21 cellular contexts compared by ENCODE assay signal in genomic region chr14:72788255-72788654, GRCh38.
DNase-seq lines count a peak whose midpoint lies in the region; ATAC-seq and TF ChIP-seq lines count a peak whose summit lies in the region.
"Had no signal": no experiment of that assay in that cellular context is flagged by ENCODE, and none has a peak within 500 bp of the region (broad histone marks: within the 10 kb centered on the region; RNA-seq: fewer than 3 reads in every experiment).

No MANE protein-coding gene starts in this region.

- H3K27me3 Mint-ChIP-seq in activated T-cell treated with anti-CD3 and anti-CD28 coated beads, Interleukin-2, amount 50 U/mL, for 72 hours (ENCODE audit: low read depth) = no peaks in the 10 kb centered on the region

- H3K4me3 Mint-ChIP-seq in activated T-cell treated with anti-CD3 and anti-CD28 coated beads, Interleukin-2, amount 50 U/mL, for 72 hours = no peak overlapping the region
- H3K4me3 Mint-ChIP-seq: activated CD4-positive, alpha-beta memory T cell treated with anti-CD3 and anti-CD28 coated beads, Interleukin-2, amount 10 ng/mL, durations not matched to agents 7 days and 5 days had no signal

- peak; percentile 35 for DNase-seq in activated CD8-positive, alpha-beta memory T cell treated with anti-CD3 and anti-CD28 coated beads, Interleukin-2, amount 50 U/mL, for 48 hours
- no peak for DNase-seq in activated CD8-positive, alpha-beta memory T cell treated with anti-CD3 and anti-CD28 coated beads, Interleukin-2, amount 50 U/mL, for 4 hours
- peak; percentile 1 for DNase-seq in OCI-M1 (lab: John Stamatoyannopoulos, UW)
- peak; percentile 77 for DNase-seq in islet precursor cell
- DNase-seq in psoas muscle = no peak
- DNase-seq in NK-92 (lab: John Stamatoyannopoulos, UW; ENCODE audit: unreplicated experiment) = no peak
- DNase-seq in activated T-cell treated with anti-CD3 and anti-CD28 coated beads, Interleukin-2, amount 50 U/mL, for 72 hours = no peak
- DNase-seq: activated CD4-positive, alpha-beta memory T cell treated with anti-CD3 and anti-CD28 coated beads, Interleukin-2, amount 10 ng/mL, durations not matched to agents 7 days and 5 days; activated naive CD4-positive, alpha-beta T cell; activated T-cell treated with anti-CD3 and anti-CD28 coated beads, Interleukin-2, amount 50 U/mL, for 1 hour; central memory CD4-positive, alpha-beta T cell; DND-41; Karpas-422; NCI-H1092 treated with DMSO at 0.1 percent for 48 hours; NCI-H2081 treated with DMSO at 0.1 percent for 48 hours; NCI-H510A; pancreas; T-helper 2 cell had no signal

- no peak overlapping the region for H3K4me3 ChIP-seq in psoas muscle
- H3K4me3 ChIP-seq: pancreas, right lobe of liver, SJSA1 had no signal

- no peak overlapping the region for H3K27ac Mint-ChIP-seq in activated T-cell treated with anti-CD3 and anti-CD28 coated beads, Interleukin-2, amount 50 U/mL, for 72 hours
- H3K27ac Mint-ChIP-seq: activated CD4-positive, alpha-beta memory T cell treated with anti-CD3 and anti-CD28 coated beads, Interleukin-2, amount 10 ng/mL, durations not matched to agents 7 days and 5 days had no signal

- peaks cover 44% of the 10 kb centered on the region for H3K4me1 ChIP-seq in psoas muscle
- H3K4me1 ChIP-seq: pancreas, SJSA1 had no signal

- WGBS in psoas muscle, 3 donors = 44 to 56% (median 52%) methylated on average over 5 to 6 of the region's 6 CpGs

- intact Hi-C loops in psoas muscle (cut with DNase I) = loop anchor here in 1 of 2 donors (5.0 kb wide), 1 partner anchor 36 kb away; no protein-coding TSS in a partner anchor

- no peaks in the 10 kb centered on the region for H3K9me3 Mint-ChIP-seq in activated T-cell treated with anti-CD3 and anti-CD28 coated beads, Interleukin-2, amount 50 U/mL, for 72 hours
- H3K9me3 Mint-ChIP-seq: activated CD4-positive, alpha-beta memory T cell treated with anti-CD3 and anti-CD28 coated beads, Interleukin-2, amount 10 ng/mL, durations not matched to agents 7 days and 5 days had no signal

- no peaks in the 10 kb centered on the region for H3K36me3 ChIP-seq in psoas muscle (ENCODE audit: insufficient read depth in 1 of 2, low read depth in 1 of 2)
- H3K36me3 ChIP-seq: pancreas, right lobe of liver, SJSA1 had no signal

- no peaks in the 10 kb centered on the region for H3K27me3 ChIP-seq in psoas muscle (ENCODE audit: insufficient read depth in 3 of 3, low read length in 2 of 3)
- H3K27me3 ChIP-seq: pancreas, right lobe of liver, SJSA1 had no signal

- H3K27ac ChIP-seq in psoas muscle = peak overlapping the region; percentile 38
- H3K27ac ChIP-seq: pancreas, right lobe of liver, SJSA1 had no signal

- no peaks in the 10 kb centered on the region for H3K9me3 ChIP-seq in psoas muscle
- H3K9me3 ChIP-seq: pancreas, right lobe of liver, SJSA1 had no signal

- no peaks in the 10 kb centered on the region for H3K36me3 Mint-ChIP-seq in activated T-cell treated with anti-CD3 and anti-CD28 coated beads, Interleukin-2, amount 50 U/mL, for 72 hours (ENCODE audit: insufficient read depth in 2 of 2)

- ATAC-seq in psoas muscle = no peak
- no peak for ATAC-seq in HG03139 (IDR thresholded peaks at IDR 0.05; ENCODE audit: unreplicated experiment)
- ATAC-seq in activated T-cell treated with anti-CD3 and anti-CD28 coated beads, Interleukin-2, amount 50 U/mL, for 72 hours (replicated peaks in 1 of 2) = no peak
- ATAC-seq: pancreas, right lobe of liver had no signal

- no peak for TF ChIP-seq CTCF in psoas muscle (IDR thresholded peaks at IDR 0.05)

- no peaks in the 10 kb centered on the region for H3K4me1 Mint-ChIP-seq in activated T-cell treated with anti-CD3 and anti-CD28 coated beads, Interleukin-2, amount 50 U/mL, for 72 hours (ENCODE audit: low read depth)

Comparison
In these comparisons a context has a peak if more than half of its experiments do, and no peak if none do; other contexts are left out.
1. DNase-seq: peak in activated CD8-positive, alpha-beta memory T cell treated with anti-CD3 and anti-CD28 coated beads, Interleukin-2, amount 50 U/mL, for 48 hours (single experiment), OCI-M1 (single experiment) and islet precursor cell (single experiment); none in activated CD8-positive, alpha-beta memory T cell treated with anti-CD3 and anti-CD28 coated beads, Interleukin-2, amount 50 U/mL, for 4 hours (single experiment), psoas muscle (0 of 2), NK-92 (single experiment) and activated T-cell treated with anti-CD3 and anti-CD28 coated beads, Interleukin-2, amount 50 U/mL, for 72 hours (0 of 2).